9 cellular contexts compared by ENCODE assay signal in genomic region chr10:44879531-44879899, GRCh38. TPM values are rescaled to one million over a fixed set of nuclear protein-coding genes. Genes with fewer than 3 reads are reported as not detected.
DNase-seq lines count a peak whose midpoint lies in the region; ATAC-seq and TF ChIP-seq lines count a peak whose summit lies in the region.
"Had no signal": no experiment of that assay in that cellular context is flagged by ENCODE, and none has a peak within 500 bp of the region (broad histone marks: within the 10 kb centered on the region; RNA-seq: fewer than 3 reads in every experiment).

No MANE protein-coding gene starts in this region.

- peak overlapping the region; percentile 68 for H3K9ac ChIP-seq in BLaER1

- peaks cover 23% of the 10 kb centered on the region for H3K27me3 Mint-ChIP-seq in WTC11 (ENCODE audit: low read depth)
- H3K27me3 Mint-ChIP-seq in glutamatergic neuron (ENCODE audit: unreplicated experiment) = peaks cover 11% of the 10 kb centered on the region

- peak overlapping the region; percentile 86 for H3K4me2 ChIP-seq in BLaER1

- POLR2A ChIA-PET in WTC11 (lab: Charles Lee) = no interaction called here

- peak overlapping the region; percentile 72 for H3K4me3 Mint-ChIP-seq in WTC11
- H3K4me3 Mint-ChIP-seq in glutamatergic neuron (ENCODE audit: unreplicated experiment) = peak overlapping the region; percentile 89

- H3K36me3 ChIP-seq in BLaER1 = no peaks in the 10 kb centered on the region
- no peaks in the 10 kb centered on the region for H3K36me3 ChIP-seq in effector memory CD4-positive, alpha-beta T cell (ENCODE audit: control insufficient read depth, insufficient read depth, low read length)

- no peaks in the 10 kb centered on the region for H3K36me3 Mint-ChIP-seq in WTC11
- peaks cover 4% of the 10 kb centered on the region for H3K36me3 Mint-ChIP-seq in glutamatergic neuron (ENCODE audit: unreplicated experiment)
- H3K36me3 Mint-ChIP-seq: IgD-negative memory B cell had no signal

- H3K4me1 Mint-ChIP-seq in WTC11 = peaks cover 26% of the 10 kb centered on the region
- peaks cover 12% of the 10 kb centered on the region for H3K4me1 Mint-ChIP-seq in glutamatergic neuron (ENCODE audit: low read depth, unreplicated experiment)

- peaks cover 44% of the 10 kb centered on the region for H3K4me1 ChIP-seq in BLaER1
- H3K4me1 ChIP-seq in effector memory CD4-positive, alpha-beta T cell (ENCODE audit: control insufficient read depth, insufficient read depth, low read length, poor library complexity, severe bottlenecking) = no peaks in the 10 kb centered on the region

- TF ChIP-seq CTCF in WTC11 (IDR thresholded peaks at IDR 0.05) (no peak), glutamatergic neuron (IDR thresholded peaks at IDR 0.05; ENCODE audit: partially characterized antibody, unreplicated experiment) (no peak), omental fat pad (IDR thresholded peaks at IDR 0.05) (no peak)

- no peaks in the 10 kb centered on the region for H3K9me3 Mint-ChIP-seq in WTC11
- H3K9me3 Mint-ChIP-seq in glutamatergic neuron (ENCODE audit: unreplicated experiment) = peaks cover 2% of the 10 kb centered on the region
- H3K9me3 Mint-ChIP-seq: IgD-negative memory B cell had no signal

- no peak for DNase-seq in WTC11 (ENCODE audit: low spot score)
- DNase-seq in glutamatergic neuron = no peak
- no peak for DNase-seq in omental fat pad (ENCODE audit: low spot score)
- no peak for DNase-seq in effector memory CD4-positive, alpha-beta T cell
- DNase-seq in T-helper 9 cell = no peak
- DNase-seq in NCI-H82 treated with DMSO at 0.1 percent for 48 hours (lab: John Stamatoyannopoulos, UW; ENCODE audit: unreplicated experiment) = no peak

- ATAC-seq in WTC11 = no peak
- ATAC-seq in omental fat pad (ENCODE audit: low FRiP score) = peak; percentile 33
- ATAC-seq in GM21423 (IDR thresholded peaks at IDR 0.05; ENCODE audit: unreplicated experiment) = no peak

- CTCF ChIA-PET in WTC11 (lab: Charles Lee) = interaction anchor here (0.7 to 3.6 kb wide), 18 partner anchors 10 to 571 kb away, joined by 3 to 43 read pairs (median 5); partner anchors contain the start of genes RASSF4 and TMEM72

- no peaks in the 10 kb centered on the region for H3K9me3 ChIP-seq in BLaER1
- no peaks in the 10 kb centered on the region for H3K9me3 ChIP-seq in effector memory CD4-positive, alpha-beta T cell (ENCODE audit: control insufficient read depth, low read length)

- no peaks in the 10 kb centered on the region for H3K27me3 ChIP-seq in BLaER1
- H3K27me3 ChIP-seq in effector memory CD4-positive, alpha-beta T cell (replicated peaks; ENCODE audit: control insufficient read depth, insufficient read depth, low read length, poor library complexity, severe bottlenecking) = no peaks in the 10 kb centered on the region

- no peak overlapping the region; the same call in 1 of the 2 replicates for H3K27ac Mint-ChIP-seq in WTC11
- H3K27ac Mint-ChIP-seq in glutamatergic neuron (ENCODE audit: unreplicated experiment) = no peak overlapping the region
- H3K27ac Mint-ChIP-seq: IgD-negative memory B cell had no signal

- peak overlapping the region; percentile 53; the same call in 1 of the 2 replicates for H3K4me3 ChIP-seq in BLaER1
- no peak overlapping the region for H3K4me3 ChIP-seq in effector memory CD4-positive, alpha-beta T cell (ENCODE audit: insufficient read depth, low read depth, low read length, poor library complexity, severe bottlenecking)

- peak overlapping the region; percentile 56 for H3K27ac ChIP-seq in BLaER1
- no peak overlapping the region for H3K27ac ChIP-seq in effector memory CD4-positive, alpha-beta T cell (ENCODE audit: insufficient read depth, low read length, poor library complexity, severe bottlenecking)

- H4K20me1 ChIP-seq in BLaER1 = no peaks in the 10 kb centered on the region

TF ChIP-seq in WTC11, 78 proteins besides CTCF, POLR2A, EP300 and RAD21:
- no peak for TF ChIP-seq FOXK1 (CRISPR knock-in tag; IDR thresholded peaks at IDR 0.05)
- TF ChIP-seq, protein P1, sequence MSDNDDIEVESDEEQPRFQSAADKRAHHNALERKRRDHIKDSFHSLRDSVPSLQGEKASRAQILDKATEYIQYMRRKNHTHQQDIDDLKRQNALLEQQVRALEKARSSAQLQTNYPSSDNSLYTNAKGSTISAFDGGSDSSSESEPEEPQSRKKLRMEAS (CRISPR knock-in tag; IDR thresholded peaks at IDR 0.05) = 0 out of 2 replicates have a peak, but pooled peaks have one; percentile 1

RNA-seq across cellular contexts. Expression of gene TMEM72, which starts 31.6 kb away (rescaled TPM):
- total RNA-seq in WTC11 (2021) (0.11 TPM in 1 of 3 replicates, not detected in the others), glutamatergic neuron (ENCODE audit: unreplicated experiment) (not detected), omental fat pad (not detected)
